Comparison of ENCODE assay signal across 1 cellular context in the genomic region with DNA sequence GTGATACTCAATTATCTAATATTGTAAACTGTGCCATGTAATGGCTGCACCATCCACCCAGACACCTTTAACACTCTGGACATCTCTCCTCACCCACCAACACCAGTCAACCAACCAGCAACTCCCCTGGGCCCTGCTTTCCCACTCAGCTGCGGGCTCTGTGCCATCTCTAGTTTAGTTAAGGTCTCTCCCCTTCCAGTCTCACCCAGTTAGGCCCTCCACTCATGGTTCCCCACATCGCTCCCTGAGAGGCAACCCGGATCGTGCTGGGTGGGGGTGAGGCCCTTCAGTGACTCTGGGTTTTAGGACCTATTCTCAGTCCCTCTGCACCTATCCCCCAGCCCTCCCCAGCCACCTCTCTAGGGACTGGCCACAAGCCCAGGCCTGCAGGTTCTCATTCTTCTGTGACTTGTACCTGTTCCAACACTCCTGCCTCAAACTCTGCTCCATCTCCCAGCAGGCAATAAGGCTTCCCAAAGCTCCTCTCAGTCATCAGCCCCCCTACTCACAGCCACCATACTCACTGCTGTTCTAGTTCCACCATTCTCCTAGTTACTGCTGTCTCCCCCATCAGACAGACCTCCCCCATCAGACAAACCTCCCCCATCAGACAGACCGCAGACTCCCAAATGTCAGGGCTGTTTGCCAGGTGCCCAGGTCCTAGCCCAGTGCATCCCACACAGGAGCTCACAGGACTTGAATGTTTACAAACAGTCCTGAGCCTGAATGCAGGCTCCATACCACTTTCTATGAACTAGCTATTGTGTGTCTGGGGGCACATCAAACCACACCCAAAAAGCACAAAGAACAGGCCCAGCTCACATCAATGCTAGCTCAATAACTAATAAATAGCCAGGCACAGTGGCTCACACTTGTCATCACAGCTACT.
TF ChIP-seq lines count a peak whose summit lies in the region.

No MANE protein-coding gene starts in this region.

TF ChIP-seq in WTC11, 78 proteins besides CTCF, POLR2A, EP300 and RAD21 (continued from another document):
- no peak for TF ChIP-seq NFYB (CRISPR knock-in tag; conservative IDR thresholded peaks at IDR 0.05; ENCODE audit: low read depth)
- TF ChIP-seq, protein P1, sequence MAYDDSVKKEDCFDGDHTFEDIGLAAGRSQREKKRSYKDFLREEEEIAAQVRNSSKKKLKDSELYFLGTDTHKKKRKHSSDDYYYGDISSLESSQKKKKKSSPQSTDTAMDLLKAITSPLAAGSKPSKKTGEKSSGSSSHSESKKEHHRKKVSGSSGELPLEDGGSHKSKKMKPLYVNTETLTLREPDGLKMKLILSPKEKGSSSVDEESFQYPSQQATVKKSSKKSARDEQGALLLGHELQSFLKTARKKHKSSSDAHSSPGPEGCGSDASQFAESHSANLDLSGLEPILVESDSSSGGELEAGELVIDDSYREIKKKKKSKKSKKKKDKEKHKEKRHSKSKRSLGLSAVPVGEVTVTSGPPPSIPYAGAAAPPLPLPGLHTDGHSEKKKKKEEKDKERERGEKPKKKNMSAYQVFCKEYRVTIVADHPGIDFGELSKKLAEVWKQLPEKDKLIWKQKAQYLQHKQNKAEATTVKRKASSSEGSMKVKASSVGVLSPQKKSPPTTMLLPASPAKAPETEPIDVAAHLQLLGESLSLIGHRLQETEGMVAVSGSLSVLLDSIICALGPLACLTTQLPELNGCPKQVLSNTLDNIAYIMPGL (CRISPR knock-in tag; IDR thresholded peaks at IDR 0.05) = no peak
